35 cellular contexts compared by ENCODE assay signal in the genomic region with DNA sequence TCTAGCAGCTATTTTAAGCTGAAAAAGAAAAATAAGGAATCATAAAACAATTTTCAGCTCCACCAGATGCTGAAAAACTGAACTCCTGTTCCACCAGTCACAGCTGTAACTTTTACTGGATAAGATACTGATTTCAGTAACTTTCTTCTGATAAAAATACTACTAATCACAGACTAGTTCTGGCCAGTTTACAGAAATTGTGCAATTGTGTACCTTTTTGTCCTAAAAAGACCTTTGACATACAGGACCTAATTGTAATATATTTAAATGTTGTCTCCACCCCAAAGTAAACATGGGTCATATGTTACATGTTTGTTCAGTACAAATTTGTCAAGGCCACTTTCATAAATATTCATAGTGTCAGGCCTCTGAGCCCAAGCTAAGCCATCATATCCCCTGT. TPM values are rescaled to one million over a fixed set of nuclear protein-coding genes. Genes with fewer than 3 reads are reported as not detected.
"Had no signal": no experiment of that assay in that cellular context is flagged by ENCODE, and none has a peak within 500 bp of the region (broad histone marks: within the 10 kb centered on the region; RNA-seq: fewer than 3 reads in every experiment).

No MANE protein-coding gene starts in this region.

- H3K27ac ChIP-seq: brain microvascular endothelial cell, KMS-11, VCaP had no signal

- H3K9ac ChIP-seq: KMS-11 had no signal

- H3K27me3 Mint-ChIP-seq: activated B cell treated with CpG ODN at 0.5 μM for 24 hours; activated CD8-positive, alpha-beta memory T cell treated with anti-CD3 and anti-CD28 coated beads, Interleukin-2, amount 10 ng/mL, durations not matched to agents 7 days and 5 days; activated naive CD4-positive, alpha-beta T cell treated with anti-CD3 and anti-CD28 coated beads, Interleukin-2, amount 10 ng/mL, durations not matched to agents 7 days and 5 days; activated naive CD8-positive, alpha-beta T cell; T-cell had no signal

- H3K4me3 Mint-ChIP-seq: activated B cell treated with CpG ODN at 0.5 μM for 24 hours; activated CD4-positive, alpha-beta memory T cell treated with anti-CD3 and anti-CD28 coated beads, Interleukin-2, amount 10 ng/mL, durations not matched to agents 7 days and 5 days; activated CD8-positive, alpha-beta memory T cell treated with anti-CD3 and anti-CD28 coated beads, Interleukin-2, amount 10 ng/mL, durations not matched to agents 7 days and 5 days; activated naive CD4-positive, alpha-beta T cell treated with anti-CD3 and anti-CD28 coated beads, Interleukin-2, amount 10 ng/mL, durations not matched to agents 7 days and 5 days; activated naive CD8-positive, alpha-beta T cell; activated naive CD8-positive, alpha-beta T cell treated with anti-CD3 and anti-CD28 coated beads, Interleukin-2, amount 50 U/mL, for 24 hours; T-cell had no signal

- H3K36me3 Mint-ChIP-seq: activated CD8-positive, alpha-beta memory T cell treated with anti-CD3 and anti-CD28 coated beads, Interleukin-2, amount 10 ng/mL, durations not matched to agents 7 days and 5 days; activated naive CD4-positive, alpha-beta T cell treated with anti-CD3 and anti-CD28 coated beads, Interleukin-2, amount 10 ng/mL, durations not matched to agents 7 days and 5 days; activated naive CD8-positive, alpha-beta T cell; T-cell had no signal

- H3K27me3 ChIP-seq: brain microvascular endothelial cell had no signal

- H3K4me1 Mint-ChIP-seq: activated B cell treated with CpG ODN at 0.5 μM for 24 hours; activated CD4-positive, alpha-beta memory T cell treated with anti-CD3 and anti-CD28 coated beads, Interleukin-2, amount 10 ng/mL, durations not matched to agents 7 days and 5 days; activated CD8-positive, alpha-beta memory T cell treated with anti-CD3 and anti-CD28 coated beads, Interleukin-2, amount 10 ng/mL, durations not matched to agents 7 days and 5 days; activated naive CD4-positive, alpha-beta T cell treated with anti-CD3 and anti-CD28 coated beads, Interleukin-2, amount 10 ng/mL, durations not matched to agents 7 days and 5 days; activated naive CD8-positive, alpha-beta T cell treated with anti-CD3 and anti-CD28 coated beads, Interleukin-2, amount 50 U/mL, for 24 hours; T-cell had no signal

- DNase-seq: activated B cell treated with CpG ODN at 0.5 μM for 24 hours; activated CD4-positive, alpha-beta memory T cell treated with anti-CD3 and anti-CD28 coated beads, Interleukin-2, amount 10 ng/mL, durations not matched to agents 7 days and 5 days; activated CD4-positive, alpha-beta T cell treated with anti-CD3 and anti-CD28 coated beads for 4 hours; activated CD4-positive, CD25-positive, alpha-beta regulatory T cell treated with anti-CD3 and anti-CD28 coated beads, Interleukin-2, amount 50 U/mL, for 72 hours; activated CD8-positive, alpha-beta memory T cell treated with anti-CD3 and anti-CD28 coated beads for 24 hours; activated CD8-positive, alpha-beta memory T cell treated with anti-CD3 and anti-CD28 coated beads, Interleukin-2, amount 10 ng/mL, durations not matched to agents 7 days and 5 days; activated CD8-positive, alpha-beta memory T cell treated with anti-CD3 and anti-CD28 coated beads, Interleukin-2, amount 50 U/mL, for 48 hours; activated effector memory CD4-positive, alpha-beta T cell treated with Interleukin-2 at 50 U/mL for 16 hours; activated naive CD4-positive, alpha-beta T cell treated with anti-CD3 and anti-CD28 coated beads, Interleukin-2, amount 10 ng/mL, durations not matched to agents 7 days and 5 days; activated naive CD8-positive, alpha-beta T cell treated with anti-CD3 and anti-CD28 coated beads, Interleukin-2, amount 50 U/mL, for 24 hours; activated T-cell treated with anti-CD3 and anti-CD28 coated beads, Interleukin-2, amount 50 U/mL, for 48 hours; anterior cingulate cortex; brain microvascular endothelial cell; NCI-H1105; NCI-H1417 treated with DMSO at 0.1 percent for 48 hours; NCI-H187 treated with DMSO at 0.1 percent for 48 hours; NCI-H2081; NCI-H2171 treated with DMSO at 0.1 percent for 48 hours; NCI-H2227 treated with DMSO at 0.1 percent for 48 hours; NCI-H446 treated with DMSO at 0.1 percent for 48 hours; NCI-H524; NCI-H69; NCI-H82; SIG-M5; T-cell; T-helper 2 cell; T-helper 9 cell had no signal

- H3K36me3 ChIP-seq: brain microvascular endothelial cell had no signal

- H3K27ac Mint-ChIP-seq: activated B cell treated with CpG ODN at 0.5 μM for 24 hours; activated CD4-positive, alpha-beta memory T cell treated with anti-CD3 and anti-CD28 coated beads, Interleukin-2, amount 10 ng/mL, durations not matched to agents 7 days and 5 days; activated CD8-positive, alpha-beta memory T cell treated with anti-CD3 and anti-CD28 coated beads, Interleukin-2, amount 10 ng/mL, durations not matched to agents 7 days and 5 days; activated naive CD4-positive, alpha-beta T cell treated with anti-CD3 and anti-CD28 coated beads, Interleukin-2, amount 10 ng/mL, durations not matched to agents 7 days and 5 days; activated naive CD8-positive, alpha-beta T cell; activated naive CD8-positive, alpha-beta T cell treated with anti-CD3 and anti-CD28 coated beads, Interleukin-2, amount 50 U/mL, for 24 hours; T-cell had no signal

- H3K4me2 ChIP-seq: KMS-11 had no signal

- ATAC-seq: activated CD8-positive, alpha-beta memory T cell treated with anti-CD3 and anti-CD28 coated beads, Interleukin-2, amount 10 ng/mL, durations not matched to agents 7 days and 5 days; activated naive CD8-positive, alpha-beta T cell treated with anti-CD3 and anti-CD28 coated beads, Interleukin-2, amount 50 U/mL, for 24 hours; Panc1; SK-N-SH treated with all-trans-retinoic acid at 6 μM for 48 hours; T-cell had no signal

RNA-seq across cellular contexts. Expression of a gene that starts 27.1 kb away (rescaled TPM):
- total RNA-seq: activated B cell treated with CpG ODN at 0.5 μM for 24 hours; activated CD4-positive, alpha-beta memory T cell treated with anti-CD3 and anti-CD28 coated beads, Interleukin-2, amount 10 ng/mL, durations not matched to agents 7 days and 5 days; activated CD8-positive, alpha-beta memory T cell treated with anti-CD3 and anti-CD28 coated beads, Interleukin-2, amount 10 ng/mL, durations not matched to agents 7 days and 5 days; M059J; RPMI7951; SK-MEL-5; T-cell had no signal

RNA-seq across cellular contexts. Expression of a gene that starts 52.6 kb away (rescaled TPM):
- total RNA-seq: activated B cell treated with CpG ODN at 0.5 μM for 24 hours; activated CD4-positive, alpha-beta memory T cell treated with anti-CD3 and anti-CD28 coated beads, Interleukin-2, amount 10 ng/mL, durations not matched to agents 7 days and 5 days; activated CD8-positive, alpha-beta memory T cell treated with anti-CD3 and anti-CD28 coated beads, Interleukin-2, amount 10 ng/mL, durations not matched to agents 7 days and 5 days; M059J; RPMI7951; SK-MEL-5; T-cell had no signal
